8 cellular contexts compared by ENCODE assay signal in genomic region chr10:22615819-22616499, GRCh38.
DNase-seq lines count a peak whose midpoint lies in the region; ATAC-seq and TF ChIP-seq lines count a peak whose summit lies in the region.

No MANE protein-coding gene starts in this region.

- TF ChIP-seq CTCF in right lobe of liver (IDR thresholded peaks at IDR 0.05), result no peak

- intact Hi-C loops in right lobe of liver (cut with DNase I), result no loop called here

- H3K36me3 ChIP-seq in right lobe of liver, result no peaks in the 10 kb centered on the region

- no peak overlapping the region for H3K4me3 ChIP-seq in right lobe of liver

- peaks cover 0 to 12% (median 0%) of the 10 kb centered on the region in 4 donors for H3K4me1 ChIP-seq in right lobe of liver

- no peaks in the 10 kb centered on the region for H3K9me3 ChIP-seq in right lobe of liver

- H3K27ac ChIP-seq in angular gyrus (ENCODE audit: low read depth, low read length) (peak overlapping the region; percentile 93), right lobe of liver (peak overlapping the region in 2 of 3 donors; percentile 17 to 38)

- DNase-seq in AML-193 (lab: John Stamatoyannopoulos, UW), result peak; percentile 18 to 37
- peak; percentile 68 to 73 for DNase-seq in NOMO-1 (lab: John Stamatoyannopoulos, UW; ENCODE audit: unreplicated experiment in 2 of 2)
- DNase-seq in right lobe of liver, result peak in 2 of 3 donors; percentile 37 to 68
- DNase-seq in NCI-H1105 (lab: John Stamatoyannopoulos, UW), result no peak
- DNase-seq in NCI-H2196 (lab: John Stamatoyannopoulos, UW; ENCODE audit: unreplicated experiment), result no peak

- H3K27me3 ChIP-seq in right lobe of liver, result no peaks in the 10 kb centered on the region

- TF ChIP-seq POLR2A in right lobe of liver (IDR thresholded peaks at IDR 0.05), result no peak

- WGBS in right lobe of liver (ENCODE audit: insufficient coverage, low coverage, low lambda C conversion rate, missing lambda C conversion rate), result 23% methylated on average over 7 of the region's 11 CpGs

- ATAC-seq in GM18520 (IDR thresholded peaks at IDR 0.05; ENCODE audit: unreplicated experiment) (peak; percentile 62), HG02970 (IDR thresholded peaks at IDR 0.05; ENCODE audit: low FRiP score, unreplicated experiment) (peak; percentile 43), right lobe of liver (peak; percentile 45 to 69 (median 57))

Comparison
In these comparisons a context has a peak if more than half of its experiments do, and no peak if none do; other contexts are left out.
1. DNase-seq: peak in AML-193 (2 of 2), NOMO-1 (2 of 2) and right lobe of liver (2 of 3); none in NCI-H1105 (single experiment) and NCI-H2196 (single experiment).
2. Peak in every context shown above with its lines, with median percentiles within 50 percentile points of each other: ATAC-seq.